1 cellular context compared by ENCODE assay signal in the genomic region with DNA sequence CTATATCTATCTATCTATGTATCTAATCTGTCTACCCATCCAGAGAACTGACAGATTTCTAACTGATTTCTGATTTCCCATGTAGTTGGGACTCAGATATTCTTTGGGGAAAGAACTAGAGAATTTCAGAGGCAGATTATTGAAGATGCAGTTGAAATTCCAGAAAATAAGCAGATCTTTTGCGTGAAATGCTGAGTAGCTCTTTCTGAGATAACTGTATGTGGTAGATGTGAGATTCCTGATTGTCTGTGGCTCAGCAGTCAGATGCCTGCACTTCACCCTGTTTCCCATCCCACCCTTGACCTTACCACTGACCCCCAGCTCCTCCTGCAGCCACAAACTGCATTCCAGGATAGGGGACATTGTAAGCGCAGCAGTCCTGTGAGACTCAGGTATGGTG.
TF ChIP-seq lines count a peak whose summit lies in the region.

No MANE protein-coding gene starts in this region.

TF ChIP-seq in IMR-90, 13 proteins besides CTCF, POLR2A, EP300 and RAD21:
- TF ChIP-seq, protein P1, sequence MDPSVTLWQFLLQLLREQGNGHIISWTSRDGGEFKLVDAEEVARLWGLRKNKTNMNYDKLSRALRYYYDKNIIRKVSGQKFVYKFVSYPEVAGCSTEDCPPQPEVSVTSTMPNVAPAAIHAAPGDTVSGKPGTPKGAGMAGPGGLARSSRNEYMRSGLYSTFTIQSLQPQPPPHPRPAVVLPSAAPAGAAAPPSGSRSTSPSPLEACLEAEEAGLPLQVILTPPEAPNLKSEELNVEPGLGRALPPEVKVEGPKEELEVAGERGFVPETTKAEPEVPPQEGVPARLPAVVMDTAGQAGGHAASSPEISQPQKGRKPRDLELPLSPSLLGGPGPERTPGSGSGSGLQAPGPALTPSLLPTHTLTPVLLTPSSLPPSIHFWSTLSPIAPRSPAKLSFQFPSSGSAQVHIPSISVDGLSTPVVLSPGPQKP (IDR thresholded peaks at IDR 0.05; ENCODE audit: borderline replicate concordance, low read depth, low read length) = no peak
- peak; percentile 32; the same call in 1 of the 2 replicates for TF ChIP-seq MAFK (IDR thresholded peaks at IDR 0.05; ENCODE audit: low read depth, low read length)
TF ChIP-seq in IMR-90: peak in this region for 1.
